Comparison of ENCODE assay signal across 1 cellular context in the genomic region with DNA sequence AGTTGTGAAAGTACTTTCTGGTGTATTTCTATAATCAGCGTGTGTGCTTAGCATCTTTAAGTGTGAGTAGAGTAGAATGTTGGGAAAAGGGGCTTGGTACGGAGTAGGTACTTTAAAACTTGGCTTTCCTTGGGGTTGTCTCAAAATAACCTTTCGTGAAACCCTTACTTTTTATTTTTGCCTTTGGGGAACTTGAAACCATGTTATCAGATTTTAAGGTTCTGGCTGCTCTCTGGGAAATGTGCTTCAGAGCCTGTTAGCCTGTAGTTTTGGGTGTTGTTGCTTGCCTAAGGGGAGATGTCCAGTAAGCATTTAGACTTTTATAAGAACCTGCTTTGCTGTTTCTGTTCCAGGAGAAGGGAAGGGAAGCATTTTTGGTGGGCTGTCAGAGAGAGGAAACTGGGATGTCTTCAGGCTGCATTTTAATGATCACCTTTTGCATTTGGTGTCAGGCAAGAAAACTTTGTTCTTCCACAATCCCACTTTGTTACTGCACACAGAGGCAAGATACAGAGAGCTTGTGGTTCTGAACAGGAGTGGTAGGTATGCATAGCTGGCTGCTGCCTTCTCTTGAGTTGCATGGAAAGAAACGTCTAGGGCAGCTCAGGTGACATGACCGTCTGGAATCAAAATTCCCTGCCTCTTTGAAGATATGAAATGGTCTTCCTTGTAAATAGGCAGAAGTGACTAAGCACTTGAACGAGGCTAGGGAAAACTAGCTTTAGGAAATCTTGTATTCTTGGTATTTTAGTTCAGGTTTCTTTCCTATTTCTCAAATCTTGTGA.
TF ChIP-seq lines count a peak whose summit lies in the region.

No MANE protein-coding gene starts in this region.

TF ChIP-seq in HEK293, 187 proteins besides CTCF, POLR2A, EP300 and RAD21 (continued from another document):
- TF ChIP-seq, protein P1, sequence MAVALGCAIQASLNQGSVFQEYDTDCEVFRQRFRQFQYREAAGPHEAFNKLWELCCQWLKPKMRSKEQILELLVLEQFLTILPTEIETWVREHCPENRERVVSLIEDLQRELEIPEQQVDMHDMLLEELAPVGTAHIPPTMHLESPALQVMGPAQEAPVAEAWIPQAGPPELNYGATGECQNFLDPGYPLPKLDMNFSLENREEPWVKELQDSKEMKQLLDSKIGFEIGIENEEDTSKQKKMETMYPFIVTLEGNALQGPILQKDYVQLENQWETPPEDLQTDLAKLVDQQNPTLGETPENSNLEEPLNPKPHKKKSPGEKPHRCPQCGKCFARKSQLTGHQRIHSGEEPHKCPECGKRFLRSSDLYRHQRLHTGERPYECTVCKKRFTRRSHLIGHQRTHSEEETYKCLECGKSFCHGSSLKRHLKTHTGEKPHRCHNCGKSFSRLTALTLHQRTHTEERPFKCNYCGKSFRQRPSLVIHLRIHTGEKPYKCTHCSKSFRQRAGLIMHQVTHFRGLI (tag by site-specific recombination; IDR thresholded peaks at IDR 0.05), result no peak
- TF ChIP-seq ZNF548 (tag by site-specific recombination; IDR thresholded peaks at IDR 0.05) (no peak), ZNF510 (tag by site-specific recombination; IDR thresholded peaks at IDR 0.05; ENCODE audit: insufficient replicate concordance) (no peak), HOXC10 (CRISPR knock-in tag; IDR thresholded peaks at IDR 0.05) (no peak), ZNF292 (tag by site-specific recombination; IDR thresholded peaks at IDR 0.05; ENCODE audit: borderline replicate concordance, low read depth) (no peak), FEZF1 (tag by site-specific recombination; IDR thresholded peaks at IDR 0.05) (no peak), SP7 (tag by site-specific recombination; IDR thresholded peaks at IDR 0.05) (no peak), KLF1 (tag by site-specific recombination; IDR thresholded peaks at IDR 0.05) (no peak), ZNF830 (tag by site-specific recombination; IDR thresholded peaks at IDR 0.05; ENCODE audit: low read depth) (no peak), ZNF473 (tag by site-specific recombination; IDR thresholded peaks at IDR 0.05) (no peak), ZNF138 (tag by site-specific recombination; IDR thresholded peaks at IDR 0.05; ENCODE audit: borderline replicate concordance) (no peak), ZNF184 (tag by site-specific recombination; IDR thresholded peaks at IDR 0.05) (no peak), OVOL3 (tag by site-specific recombination; IDR thresholded peaks at IDR 0.05) (no peak), SCRT2 (tag by site-specific recombination; IDR thresholded peaks at IDR 0.05) (no peak), HOXD13 (CRISPR knock-in tag; IDR thresholded peaks at IDR 0.05; ENCODE audit: borderline replicate concordance) (no peak), TRIM28 (IDR thresholded peaks at IDR 0.05; ENCODE audit: borderline replicate concordance, low read length) (peak; percentile 20; the same call in 1 of the 2 replicates), ZBTB48 (tag by site-specific recombination; IDR thresholded peaks at IDR 0.05) (peak; percentile 37; the same call in 1 of the 2 replicates), PRDM1 (tag by site-specific recombination; IDR thresholded peaks at IDR 0.05) (0 out of 2 replicates have a peak, but pooled peaks have one; percentile 29)
- TF ChIP-seq, protein P2, sequence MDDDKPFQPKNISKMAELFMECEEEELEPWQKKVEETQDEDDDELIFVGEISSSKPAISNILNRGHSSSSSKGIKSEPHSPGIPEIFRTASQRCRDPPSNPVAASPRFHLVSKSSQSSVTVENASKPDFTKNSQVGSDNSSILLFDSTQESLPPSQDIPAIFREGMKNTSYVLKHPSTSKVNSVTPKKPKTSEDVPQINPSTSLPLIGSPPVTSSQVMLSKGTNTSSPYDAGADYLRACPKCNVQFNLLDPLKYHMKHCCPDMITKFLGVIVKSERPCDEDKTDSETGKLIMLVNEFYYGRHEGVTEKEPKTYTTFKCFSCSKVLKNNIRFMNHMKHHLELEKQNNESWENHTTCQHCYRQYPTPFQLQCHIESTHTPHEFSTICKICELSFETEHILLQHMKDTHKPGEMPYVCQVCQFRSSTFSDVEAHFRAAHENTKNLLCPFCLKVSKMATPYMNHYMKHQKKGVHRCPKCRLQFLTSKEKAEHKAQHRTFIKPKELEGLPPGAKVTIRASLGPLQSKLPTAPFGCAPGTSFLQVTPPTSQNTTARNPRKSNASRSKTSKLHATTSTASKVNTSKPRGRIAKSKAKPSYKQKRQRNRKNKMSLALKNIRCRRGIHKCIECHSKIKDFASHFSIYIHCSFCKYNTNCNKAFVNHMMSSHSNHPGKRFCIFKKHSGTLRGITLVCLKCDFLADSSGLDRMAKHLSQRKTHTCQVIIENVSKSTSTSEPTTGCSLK (tag by site-specific recombination; IDR thresholded peaks at IDR 0.05), result no peak
- TF ChIP-seq, protein P3, sequence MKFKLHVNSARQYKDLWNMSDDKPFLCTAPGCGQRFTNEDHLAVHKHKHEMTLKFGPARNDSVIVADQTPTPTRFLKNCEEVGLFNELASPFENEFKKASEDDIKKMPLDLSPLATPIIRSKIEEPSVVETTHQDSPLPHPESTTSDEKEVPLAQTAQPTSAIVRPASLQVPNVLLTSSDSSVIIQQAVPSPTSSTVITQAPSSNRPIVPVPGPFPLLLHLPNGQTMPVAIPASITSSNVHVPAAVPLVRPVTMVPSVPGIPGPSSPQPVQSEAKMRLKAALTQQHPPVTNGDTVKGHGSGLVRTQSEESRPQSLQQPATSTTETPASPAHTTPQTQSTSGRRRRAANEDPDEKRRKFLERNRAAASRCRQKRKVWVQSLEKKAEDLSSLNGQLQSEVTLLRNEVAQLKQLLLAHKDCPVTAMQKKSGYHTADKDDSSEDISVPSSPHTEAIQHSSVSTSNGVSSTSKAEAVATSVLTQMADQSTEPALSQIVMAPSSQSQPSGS (tag by site-specific recombination; IDR thresholded peaks at IDR 0.05; ENCODE audit: low read depth), result no peak
- TF ChIP-seq, protein P4, sequence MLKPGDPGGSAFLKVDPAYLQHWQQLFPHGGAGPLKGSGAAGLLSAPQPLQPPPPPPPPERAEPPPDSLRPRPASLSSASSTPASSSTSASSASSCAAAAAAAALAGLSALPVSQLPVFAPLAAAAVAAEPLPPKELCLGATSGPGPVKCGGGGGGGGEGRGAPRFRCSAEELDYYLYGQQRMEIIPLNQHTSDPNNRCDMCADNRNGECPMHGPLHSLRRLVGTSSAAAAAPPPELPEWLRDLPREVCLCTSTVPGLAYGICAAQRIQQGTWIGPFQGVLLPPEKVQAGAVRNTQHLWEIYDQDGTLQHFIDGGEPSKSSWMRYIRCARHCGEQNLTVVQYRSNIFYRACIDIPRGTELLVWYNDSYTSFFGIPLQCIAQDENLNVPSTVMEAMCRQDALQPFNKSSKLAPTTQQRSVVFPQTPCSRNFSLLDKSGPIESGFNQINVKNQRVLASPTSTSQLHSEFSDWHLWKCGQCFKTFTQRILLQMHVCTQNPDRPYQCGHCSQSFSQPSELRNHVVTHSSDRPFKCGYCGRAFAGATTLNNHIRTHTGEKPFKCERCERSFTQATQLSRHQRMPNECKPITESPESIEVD (tag by site-specific recombination; IDR thresholded peaks at IDR 0.05), result peak; percentile 42
